Comparison of ENCODE assay signal across 9 cellular contexts in genomic region chr12:62261876-62262275, GRCh38. TPM values are rescaled to one million over a fixed set of nuclear protein-coding genes. Genes with fewer than 3 reads are reported as not detected.
DNase-seq lines count a peak whose midpoint lies in the region; ATAC-seq and TF ChIP-seq lines count a peak whose summit lies in the region.
"Had no signal": no experiment of that assay in that cellular context is flagged by ENCODE, and none has a peak within 500 bp of the region (broad histone marks: within the 10 kb centered on the region; RNA-seq: fewer than 3 reads in every experiment).

No MANE protein-coding gene starts in this region.

- CTCF ChIA-PET in A673 (lab: Charles Lee) (no interaction called here), HCT116 (lab: Charles Lee) (no interaction called here)

- H3K4me3 ChIP-seq in A673 (ENCODE audit: low read depth, low read length, poor library complexity, severe bottlenecking) (peak overlapping the region; percentile 89), HCT116 (replicated peaks in 1 of 2; ENCODE audit: low read depth in 1 of 2, low read length in 2 of 2) (peak overlapping the region; percentile 56 to 84), adipocyte (ENCODE audit: low read length) (peak overlapping the region; percentile 100), mesodermal cell (ENCODE audit: extremely low read depth, insufficient read depth, low read length, poor library complexity, severe bottlenecking) (peak overlapping the region; percentile 97)

- TF ChIP-seq RAD21 in HCT116 (IDR thresholded peaks at IDR 0.05; ENCODE audit: low read depth): no peak

- DNase-seq in A673 (ENCODE audit: low spot score) (no peak), HCT116 (ENCODE audit: low read depth, low spot score) (no peak), adipocyte (ENCODE audit: low read depth) (no peak), sciatic nerve (ENCODE audit: low spot score) (no peak), NCI-H2227 treated with DMSO at 0.1 percent for 48 hours (lab: John Stamatoyannopoulos, UW) (no peak)
- no peak for DNase-seq in NK-92 treated with Interleukin-12 subunit alpha and Interleukin-12 subunit beta, amount 100 ng/mL, for 24 hours (lab: John Stamatoyannopoulos, UW)
- DNase-seq: stimulated activated CD4-positive, alpha-beta T cell treated with anti-CD3 and anti-CD28 coated beads, Interleukin-1b, Interleukin-23, amount 100 ng/mL, for 48 hours had no signal

- no TSS peak for BruUV-seq in A673 (replicated peaks; lab: Mats Ljungman, UMichigan)
- BruUV-seq in HCT116 (replicated peaks; lab: Mats Ljungman, UMichigan): no TSS peak

- no peaks in the 10 kb centered on the region for H3K9me2 ChIP-seq in HCT116 (ENCODE audit: insufficient read depth)

- H3K9ac ChIP-seq in HCT116 (ENCODE audit: low read length): peak overlapping the region; percentile 73
- H3K9ac ChIP-seq in adipocyte (ENCODE audit: low read length): peak overlapping the region; percentile 97

- intact Hi-C loops in A673 (cut with micrococcal nuclease; ENCODE audit: unreplicated experiment) (loop anchor here (5.0 to 10.0 kb wide), 2 partner anchors 210 to 533 kb away; no protein-coding TSS in a partner anchor), HCT116 (cut with micrococcal nuclease) (loop anchor here (10.0 kb wide), 2 partner anchors 343 to 553 kb away; no protein-coding TSS in a partner anchor), sciatic nerve (cut with DNase I) (no loop called here)

- peaks cover 66% of the 10 kb centered on the region for H3K79me2 ChIP-seq in HCT116 (ENCODE audit: insufficient read depth, low read length)

- H3K9me3 ChIP-seq in A673 (ENCODE audit: low read depth, low read length, poor library complexity, severe bottlenecking) (no peaks in the 10 kb centered on the region), HCT116 (ENCODE audit: control insufficient read depth in 1 of 2, insufficient read depth in 1 of 2, low read depth in 1 of 2, low read length in 2 of 2) (no peaks in the 10 kb centered on the region), adipocyte (ENCODE audit: control insufficient read depth, low read length) (no peaks in the 10 kb centered on the region), mesodermal cell (ENCODE audit: control insufficient read depth, low read length) (no peaks in the 10 kb centered on the region)

- WGBS in mesodermal cell (ENCODE audit: insufficient coverage in 2 of 2), 2 experiments: 87 to 92% methylated on average over 4 to 5 of the region's 8 CpGs

- no peaks in the 10 kb centered on the region for H3K27me3 ChIP-seq in A673 (replicated peaks; ENCODE audit: insufficient read depth, low read depth, low read length, poor library complexity)
- no peaks in the 10 kb centered on the region for H3K27me3 ChIP-seq in HCT116 (ENCODE audit: insufficient read depth, low read length)
- H3K27me3 ChIP-seq in adipocyte (replicated peaks; ENCODE audit: control insufficient read depth, insufficient read depth, low read length): no peaks in the 10 kb centered on the region

- H3K36me3 ChIP-seq in A673 (ENCODE audit: insufficient read depth, low read length, poor library complexity, severe bottlenecking) (no peaks in the 10 kb centered on the region), HCT116 (ENCODE audit: control insufficient read depth in 1 of 2, insufficient read depth in 2 of 2, low read length in 2 of 2) (no peaks in the 10 kb centered on the region), adipocyte (ENCODE audit: control insufficient read depth, insufficient read depth, low read length, severe bottlenecking) (no peaks in the 10 kb centered on the region), mesodermal cell (ENCODE audit: control insufficient read depth, insufficient read depth, low read length) (no peaks in the 10 kb centered on the region)

- ATAC-seq in HCT116: no peak
- no peak for ATAC-seq in sciatic nerve
- ATAC-seq in HG03521 (IDR thresholded peaks at IDR 0.05; ENCODE audit: unreplicated experiment): no peak

- POLR2A ChIA-PET in A673 (lab: Charles Lee; ENCODE audit: low non-redundant PET): interaction anchor here (0.6 kb wide), 1 partner anchor 1147 kb away, joined by 3 read pairs; no protein-coding TSS in a partner anchor
- POLR2A ChIA-PET in HCT116 (lab: Charles Lee): no interaction called here

- H3K27ac ChIP-seq in A673 (ENCODE audit: low read depth, low read length, poor library complexity, severe bottlenecking) (no peak overlapping the region), HCT116 (ENCODE audit: low read depth, low read length) (no peak overlapping the region), mesodermal cell (ENCODE audit: low read depth, low read length, severe bottlenecking) (no peak overlapping the region)

- RAD21 ChIA-PET in HCT116 (lab: Charles Lee; ENCODE audit: low non-redundant PET in 1 of 2, low total read pairs in 2 of 2, uncharacterized antibody in 2 of 2, unreplicated experiment in 2 of 2): no interaction called here

- H2AFZ ChIP-seq in HCT116 (ENCODE audit: low read depth, low read length, poor library complexity, severe bottlenecking): no peak overlapping the region

- no peak for TF ChIP-seq CTCF in A673 (conservative IDR thresholded peaks at IDR 0.05; ENCODE audit: low read depth, low read length)
- no peak for TF ChIP-seq CTCF in HCT116 (IDR thresholded peaks at IDR 0.05 in 2 of 3, conservative IDR thresholded peaks at IDR 0.05 in 1 of 3; ENCODE audit: borderline replicate concordance in 1 of 3, insufficient read depth in 1 of 3, low read depth in 2 of 3, low read length in 2 of 3)

- peaks cover 24% of the 10 kb centered on the region for H3K4me1 ChIP-seq in A673 (ENCODE audit: insufficient read depth, low read length, poor library complexity, severe bottlenecking)
- H3K4me1 ChIP-seq in HCT116 (ENCODE audit: control insufficient read depth in 1 of 2, insufficient read depth in 2 of 2, low read length in 2 of 2): peaks cover 3 to 20% of the 10 kb centered on the region in 2 experiments; a peak in 3 of 4 replicates
- peaks cover 52% of the 10 kb centered on the region for H3K4me1 ChIP-seq in adipocyte (ENCODE audit: control insufficient read depth, insufficient read depth, low read length)
- H3K4me1 ChIP-seq in mesodermal cell (ENCODE audit: control insufficient read depth, insufficient read depth, low read length, poor library complexity, severe bottlenecking): no peaks in the 10 kb centered on the region

- peaks cover 11% of the 10 kb centered on the region; the same call in 1 of the 2 replicates for H4K20me1 ChIP-seq in HCT116 (ENCODE audit: insufficient read depth)

- peak overlapping the region; percentile 76 for H3K4me2 ChIP-seq in HCT116 (ENCODE audit: low read length)

- no peak for TF ChIP-seq POLR2A in HCT116 (IDR thresholded peaks at IDR 0.05; ENCODE audit: borderline replicate concordance, extremely low read depth, insufficient read depth, insufficient read length)

TF ChIP-seq in HCT116, 20 proteins besides CTCF, POLR2A, EP300 and RAD21 (continues in another document):
- TF ChIP-seq REST (IDR thresholded peaks at IDR 0.05; ENCODE audit: low read depth) (no peak), EZH2 (IDR thresholded peaks at IDR 0.05) (no peak), SIN3A (IDR thresholded peaks at IDR 0.05; ENCODE audit: low read depth) (no peak), SP1 (IDR thresholded peaks at IDR 0.05; ENCODE audit: low read depth) (no peak), ELF1 (IDR thresholded peaks at IDR 0.05; ENCODE audit: borderline replicate concordance, low read depth) (no peak), SRF (IDR thresholded peaks at IDR 0.05; ENCODE audit: low read depth) (no peak), JUND (IDR thresholded peaks at IDR 0.05) (no peak), ZBTB33 (IDR thresholded peaks at IDR 0.05; ENCODE audit: extremely low read depth, insufficient replicate concordance, low read length) (no peak), EZH2phosphoT487 (IDR thresholded peaks at IDR 0.05; ENCODE audit: borderline replicate concordance) (no peak)

RNA-seq across cellular contexts. Expression of gene USP15, which starts 1.7 kb away (rescaled TPM):
- total RNA-seq in A673 (2021) (61.7 and 65.7 TPM in 2 replicates), HCT116 (2021; ENCODE audit: unreplicated experiment) (49.5 TPM), sciatic nerve (81.4 TPM)
- polyA plus RNA-seq in HCT116 (2012): 19.1 and 23.4 TPM in 2 replicates
- polyA plus RNA-seq in mesodermal cell (2013, experiment 1 of 2): 35.0 TPM
- 37.8 TPM for polyA plus RNA-seq in mesodermal cell (2013, experiment 2 of 2)
